Comparison of ENCODE assay signal across 15 cellular contexts in genomic region chr10:474946-475345, GRCh38.
DNase-seq lines count a peak whose midpoint lies in the region; ATAC-seq and TF ChIP-seq lines count a peak whose summit lies in the region.
"Had no signal": no experiment of that assay in that cellular context is flagged by ENCODE, and none has a peak within 500 bp of the region (broad histone marks: within the 10 kb centered on the region; RNA-seq: fewer than 3 reads in every experiment).

No MANE protein-coding gene starts in this region.

- TF ChIP-seq CTCF in upper lobe of right lung (IDR thresholded peaks at IDR 0.05) (no peak), dorsolateral prefrontal cortex (IDR thresholded peaks at IDR 0.05 in 54 of 56, conservative IDR thresholded peaks at IDR 0.05 in 2 of 56; ENCODE audit: low read depth in 1 of 56, partially characterized antibody in 56 of 56) (no peak)

- 89% methylated on average over 9 of the region's 9 CpGs for WGBS in right cardiac atrium

- peaks cover 11% of the 10 kb centered on the region for H3K36me3 ChIP-seq in upper lobe of right lung
- H3K36me3 ChIP-seq: BE2C had no signal

- H3K9me3 Mint-ChIP-seq in central memory CD8-positive, alpha-beta T cell, result peaks cover 11% of the 10 kb centered on the region

- H3K36me3 Mint-ChIP-seq in central memory CD8-positive, alpha-beta T cell (ENCODE audit: insufficient read depth), result peaks cover 5% of the 10 kb centered on the region

- peaks cover 34% of the 10 kb centered on the region for H3K4me1 Mint-ChIP-seq in central memory CD8-positive, alpha-beta T cell

- H3K27ac ChIP-seq in right cardiac atrium (ENCODE audit: low read length) (no peak overlapping the region), upper lobe of right lung (no peak overlapping the region), dorsolateral prefrontal cortex (no peak overlapping the region)
- H3K27ac ChIP-seq: C4-2B, GM23248, HL-60 had no signal

- H3K4me3 Mint-ChIP-seq in central memory CD8-positive, alpha-beta T cell, result no peak overlapping the region
- H3K4me3 Mint-ChIP-seq: CD4-positive, alpha-beta T cell had no signal

- no peaks in the 10 kb centered on the region for H3K27me3 Mint-ChIP-seq in central memory CD8-positive, alpha-beta T cell
- H3K27me3 Mint-ChIP-seq: CD4-positive, alpha-beta T cell had no signal

- H3K9me3 ChIP-seq in right cardiac atrium (ENCODE audit: control insufficient read depth, low read length) (no peaks in the 10 kb centered on the region), upper lobe of right lung (no peaks in the 10 kb centered on the region)
- H3K9me3 ChIP-seq: BE2C, Caco-2, HAP-1 had no signal

- peak; percentile 53 for DNase-seq in cardiac septum (ENCODE audit: low spot score)
- DNase-seq in right cardiac atrium, result no peak
- DNase-seq in central memory CD8-positive, alpha-beta T cell (ENCODE audit: low spot score in 2 of 2), result no peak
- peak; percentile 29 for DNase-seq in islet precursor cell
- peak; percentile 2 for DNase-seq in upper lobe of right lung
- no peak for DNase-seq in dorsolateral prefrontal cortex
- no peak for DNase-seq in HCEC 1CT
- DNase-seq: ACHN; BE2C; Caco-2; CD4-positive, alpha-beta T cell; GM23248 had no signal

- ATAC-seq in right cardiac atrium, result no peak
- ATAC-seq in central memory CD8-positive, alpha-beta T cell (replicated peaks; ENCODE audit: extremely low read depth, poor library complexity, severe bottlenecking), result no peak
- no peak for ATAC-seq in upper lobe of right lung

- intact Hi-C loops in cardiac septum (cut with DNase I), result no loop called here
- intact Hi-C loops in right cardiac atrium (cut with DNase I), result no loop called here
- intact Hi-C loops in upper lobe of right lung (cut with DNase I), result no loop called here
- intact Hi-C loops in dorsolateral prefrontal cortex (cut with DNase I), result no loop called here

- H3K27me3 ChIP-seq in right cardiac atrium (ENCODE audit: control insufficient read depth, insufficient read depth) (no peaks in the 10 kb centered on the region), upper lobe of right lung (no peaks in the 10 kb centered on the region), dorsolateral prefrontal cortex (no peaks in the 10 kb centered on the region)
- H3K27me3 ChIP-seq: BE2C had no signal

- H3K4me3 ChIP-seq in right cardiac atrium (ENCODE audit: low read length) (no peak overlapping the region), upper lobe of right lung (no peak overlapping the region), dorsolateral prefrontal cortex (no peak overlapping the region)
- H3K4me3 ChIP-seq: GM23248, HAP-1 had no signal

- peak overlapping the region; percentile 82 for H3K27ac Mint-ChIP-seq in central memory CD8-positive, alpha-beta T cell (ENCODE audit: low read depth)
- H3K27ac Mint-ChIP-seq: CD4-positive, alpha-beta T cell had no signal

- H3K4me1 ChIP-seq in right cardiac atrium (ENCODE audit: control insufficient read depth, insufficient read depth, low read length) (no peaks in the 10 kb centered on the region), upper lobe of right lung (no peaks in the 10 kb centered on the region)
- H3K4me1 ChIP-seq: BE2C, Caco-2, HAP-1 had no signal

Comparison
In these comparisons a context has a peak if more than half of its experiments do, and no peak if none do; other contexts are left out.
1. DNase-seq: peak in cardiac septum (single experiment), islet precursor cell (single experiment) and upper lobe of right lung (single experiment); none in right cardiac atrium (0 of 3), central memory CD8-positive, alpha-beta T cell (0 of 2), dorsolateral prefrontal cortex (0 of 10) and HCEC 1CT (single experiment).